19 cellular contexts compared by ENCODE assay signal in genomic region chr15:66927326-66928077, GRCh38.
DNase-seq lines count a peak whose midpoint lies in the region; ATAC-seq and TF ChIP-seq lines count a peak whose summit lies in the region.
"Had no signal": no experiment of that assay in that cellular context is flagged by ENCODE, and none has a peak within 500 bp of the region (broad histone marks: within the 10 kb centered on the region; RNA-seq: fewer than 3 reads in every experiment).

No MANE protein-coding gene starts in this region.

- H3K4ac ChIP-seq in mesendoderm (ENCODE audit: low read depth, low read length): peak overlapping the region; percentile 75

- H2BK5ac ChIP-seq in mesendoderm (ENCODE audit: low read length): peak overlapping the region; percentile 66

- H3K79me2 ChIP-seq in mesendoderm (ENCODE audit: control insufficient read depth, insufficient read depth, low read length): no peaks in the 10 kb centered on the region

- no peak for ATAC-seq in GM18520 (IDR thresholded peaks at IDR 0.05; ENCODE audit: unreplicated experiment)
- ATAC-seq: activated T-helper 17 cell treated with anti-CD3 and anti-CD28 coated beads, Interleukin-2, amount 50 U/mL, for 72 hours had no signal

- H2AK5ac ChIP-seq in mesendoderm (ENCODE audit: low read length): peak overlapping the region; percentile 37

- H3K9ac ChIP-seq in mesendoderm (ENCODE audit: low read length): no peak overlapping the region

- H3K4me1 ChIP-seq in mesendoderm (ENCODE audit: control insufficient read depth, low read depth, low read length): peaks cover 34% of the 10 kb centered on the region

- H3K4me3 Mint-ChIP-seq in activated CD4-positive, alpha-beta T cell treated with anti-CD3 and anti-CD28 coated beads, Interleukin-2, amount 10 ng/mL, durations not matched to agents 24 days and 14 days: no peak overlapping the region
- H3K4me3 Mint-ChIP-seq: activated naive CD8-positive, alpha-beta T cell treated with anti-CD3 and anti-CD28 coated beads, Interleukin-2, amount 10 ng/mL, durations not matched to agents 7 days and 5 days; activated T-helper 17 cell treated with anti-CD3 and anti-CD28 coated beads, Interleukin-2, amount 50 U/mL, for 72 hours had no signal

- peak overlapping the region; percentile 57 for H3K18ac ChIP-seq in mesendoderm (ENCODE audit: low read length)

- WGBS in mesendoderm (ENCODE audit: extremely low coverage, insufficient coverage, low lambda C conversion rate): no CpG with 5 or more reads among the region's 4 CpGs

- no peaks in the 10 kb centered on the region for H3K79me1 ChIP-seq in mesendoderm (ENCODE audit: low read length)

- H3K23ac ChIP-seq in mesendoderm (ENCODE audit: low read length): no peak overlapping the region

- H3K27me3 Mint-ChIP-seq in activated CD4-positive, alpha-beta T cell treated with anti-CD3 and anti-CD28 coated beads, Interleukin-2, amount 10 ng/mL, durations not matched to agents 24 days and 14 days: peaks cover 19% of the 10 kb centered on the region

- H4K5ac ChIP-seq in mesendoderm (ENCODE audit: low read length): no peak overlapping the region

- no peak overlapping the region for H3K27ac Mint-ChIP-seq in activated CD4-positive, alpha-beta T cell treated with anti-CD3 and anti-CD28 coated beads, Interleukin-2, amount 10 ng/mL, durations not matched to agents 24 days and 14 days
- H3K27ac Mint-ChIP-seq: activated naive CD8-positive, alpha-beta T cell treated with anti-CD3 and anti-CD28 coated beads, Interleukin-2, amount 10 ng/mL, durations not matched to agents 7 days and 5 days; activated T-helper 17 cell treated with anti-CD3 and anti-CD28 coated beads, Interleukin-2, amount 50 U/mL, for 72 hours had no signal

- TF ChIP-seq CTCF in fibroblast of pulmonary artery (IDR thresholded peaks at IDR 0.05; ENCODE audit: low read length, missing control alignments): no peak

- H3K56ac ChIP-seq in mesendoderm (ENCODE audit: low read length): peak overlapping the region; percentile 17

- DNase-seq in GM03348 (ENCODE audit: low spot score): peak; percentile 49
- peak; percentile 92 for DNase-seq in amniotic epithelial cell (ENCODE audit: low read depth)
- peak; percentile 81 for DNase-seq in fibroblast of pulmonary artery (ENCODE audit: low read depth)
- peak; percentile 55 for DNase-seq in mesendoderm
- DNase-seq in germinal center (ENCODE audit: low spot score): no peak
- no peak for DNase-seq in GOT3 (lab: John Stamatoyannopoulos, UW)
- no peak for DNase-seq in activated CD4-positive, alpha-beta T cell treated with anti-CD3 and anti-CD28 coated beads, Interleukin-2, amount 10 ng/mL, durations not matched to agents 24 days and 14 days
- DNase-seq: activated naive CD8-positive, alpha-beta T cell treated with anti-CD3 and anti-CD28 coated beads, Interleukin-2, amount 10 ng/mL, durations not matched to agents 7 days and 5 days; brain microvascular endothelial cell; DND-41; KG1; NCI-H1092 treated with DMSO at 0.1 percent for 48 hours; NCI-H2081 treated with DMSO at 0.1 percent for 48 hours; occipital lobe; stimulated activated naive CD4-positive, alpha-beta T cell; SW 1271 had no signal

- H4K8ac ChIP-seq in mesendoderm (ENCODE audit: low read depth, low read length): no peak overlapping the region

- H3K9me3 Mint-ChIP-seq in activated CD4-positive, alpha-beta T cell treated with anti-CD3 and anti-CD28 coated beads, Interleukin-2, amount 10 ng/mL, durations not matched to agents 24 days and 14 days: peaks cover 1% of the 10 kb centered on the region

- H3K4me2 ChIP-seq in mesendoderm (ENCODE audit: low read length): no peak overlapping the region

- H3K36me3 ChIP-seq in mesendoderm (ENCODE audit: control insufficient read depth, insufficient read depth, low read length): no peaks in the 10 kb centered on the region
- H3K36me3 ChIP-seq: brain microvascular endothelial cell, tibial nerve had no signal

- no peak overlapping the region for H3K4me3 ChIP-seq in fibroblast of pulmonary artery (replicated peaks; ENCODE audit: low read depth, low read length)
- H3K4me3 ChIP-seq in mesendoderm (ENCODE audit: low read length): no peak overlapping the region
- H3K4me3 ChIP-seq: tibial nerve had no signal

- intact Hi-C loops in activated CD4-positive, alpha-beta T cell treated with anti-CD3 and anti-CD28 coated beads, Interleukin-2, amount 10 ng/mL, durations not matched to agents 24 days and 14 days (cut with micrococcal nuclease): no loop called here

- H3K36me3 Mint-ChIP-seq in activated CD4-positive, alpha-beta T cell treated with anti-CD3 and anti-CD28 coated beads, Interleukin-2, amount 10 ng/mL, durations not matched to agents 24 days and 14 days (ENCODE audit: low read depth): no peaks in the 10 kb centered on the region
- H3K36me3 Mint-ChIP-seq: activated naive CD8-positive, alpha-beta T cell treated with anti-CD3 and anti-CD28 coated beads, Interleukin-2, amount 10 ng/mL, durations not matched to agents 7 days and 5 days had no signal

- H2BK15ac ChIP-seq in mesendoderm (replicated peaks; ENCODE audit: low read depth): no peak overlapping the region

- peak overlapping the region; percentile 51 for H2BK120ac ChIP-seq in mesendoderm (ENCODE audit: low read depth, low read length)

- H3K27ac ChIP-seq in mesendoderm (ENCODE audit: low read depth, low read length): peak overlapping the region; percentile 70
- H3K27ac ChIP-seq: brain microvascular endothelial cell had no signal

- peaks cover 7% of the 10 kb centered on the region for H3K4me1 Mint-ChIP-seq in activated CD4-positive, alpha-beta T cell treated with anti-CD3 and anti-CD28 coated beads, Interleukin-2, amount 10 ng/mL, durations not matched to agents 24 days and 14 days

- no peaks in the 10 kb centered on the region for H3K27me3 ChIP-seq in mesendoderm (ENCODE audit: insufficient read depth, low read length, poor library complexity)
- H3K27me3 ChIP-seq: brain microvascular endothelial cell, tibial nerve had no signal

Comparison
In these comparisons a context has a peak if more than half of its experiments do, and no peak if none do; other contexts are left out.
1. DNase-seq: peak in GM03348 (single experiment), amniotic epithelial cell (single experiment), fibroblast of pulmonary artery (single experiment) and mesendoderm (single experiment); none in germinal center (single experiment), GOT3 (single experiment) and activated CD4-positive, alpha-beta T cell treated with anti-CD3 and anti-CD28 coated beads, Interleukin-2, amount 10 ng/mL, durations not matched to agents 24 days and 14 days (single experiment).